1 cellular context compared by ENCODE assay signal in genomic region chr1:2044510-2045319, GRCh38.
A peak's percentile ranks its signal among the peaks of the same experiment; 100 is the strongest.
TF ChIP-seq lines count a peak whose summit lies in the region.

No MANE protein-coding gene starts in this region.

TF ChIP-seq in HepG2, 621 proteins besides CTCF, POLR2A, EP300 and RAD21 (continues in another document):
- TF ChIP-seq TARDBP (CRISPR knock-in tag; IDR thresholded peaks at IDR 0.05) (no peak), TFDP1 (CRISPR knock-in tag; IDR thresholded peaks at IDR 0.05; ENCODE audit: borderline replicate concordance) (peak; percentile 68; the same call in 1 of the 2 replicates), ZNF747 (CRISPR knock-in tag; IDR thresholded peaks at IDR 0.05; ENCODE audit: borderline replicate concordance) (no peak), MIXL1 (CRISPR knock-in tag; IDR thresholded peaks at IDR 0.05) (no peak), ZNF788 (CRISPR knock-in tag; IDR thresholded peaks at IDR 0.05; ENCODE audit: borderline replicate concordance) (no peak; the same call in 1 of the 2 replicates), NFKBIZ (CRISPR knock-in tag; IDR thresholded peaks at IDR 0.05) (no peak), JARID2 (CRISPR knock-in tag; IDR thresholded peaks at IDR 0.05; ENCODE audit: insufficient replicate concordance) (no peak), ETS1 (CRISPR knock-in tag; IDR thresholded peaks at IDR 0.05) (no peak), ZNF616 (CRISPR knock-in tag; IDR thresholded peaks at IDR 0.05; ENCODE audit: low read depth) (peak; percentile 64; the same call in 1 of the 2 replicates), ZFP37 (CRISPR knock-in tag; IDR thresholded peaks at IDR 0.05; ENCODE audit: borderline replicate concordance) (no peak), ELK4 (CRISPR knock-in tag; IDR thresholded peaks at IDR 0.05; ENCODE audit: borderline replicate concordance) (no peak), ZHX2 (IDR thresholded peaks at IDR 0.05; ENCODE audit: low read depth) (no peak), ZHX2 (CRISPR knock-in tag; IDR thresholded peaks at IDR 0.05; ENCODE audit: borderline replicate concordance) (no peak), ZNF503 (CRISPR knock-in tag; IDR thresholded peaks at IDR 0.05) (no peak), TRAFD1 (CRISPR knock-in tag; IDR thresholded peaks at IDR 0.05; ENCODE audit: borderline replicate concordance) (no peak), ATF7-NPFF (CRISPR knock-in tag; IDR thresholded peaks at IDR 0.05; ENCODE audit: low read depth) (no peak), CHD4 (IDR thresholded peaks at IDR 0.05; ENCODE audit: borderline replicate concordance, low read length) (no peak), ZFP36L2 (CRISPR knock-in tag; IDR thresholded peaks at IDR 0.05) (no peak), NFIB (CRISPR knock-in tag; IDR thresholded peaks at IDR 0.05; ENCODE audit: borderline replicate concordance) (no peak), CREM (IDR thresholded peaks at IDR 0.05) (no peak), CREM (CRISPR knock-in tag; IDR thresholded peaks at IDR 0.05) (no peak), ZNF263 (CRISPR knock-in tag; IDR thresholded peaks at IDR 0.05) (no peak), CBX2 (IDR thresholded peaks at IDR 0.05; ENCODE audit: low read depth, low read length) (no peak), CBX2 (CRISPR knock-in tag; IDR thresholded peaks at IDR 0.05; ENCODE audit: low read depth) (no peak), DBP (CRISPR knock-in tag; IDR thresholded peaks at IDR 0.05; ENCODE audit: not compliant biosample characterization) (no peak), ZNF639 (CRISPR knock-in tag; conservative IDR thresholded peaks at IDR 0.05) (no peak), REST (IDR thresholded peaks at IDR 0.05; ENCODE audit: borderline replicate concordance in 1 of 2, low read depth in 1 of 2, low read length in 2 of 2) (no peak), YEATS2 (CRISPR knock-in tag; IDR thresholded peaks at IDR 0.05; ENCODE audit: borderline replicate concordance) (no peak), PHF5A (CRISPR knock-in tag; IDR thresholded peaks at IDR 0.05; ENCODE audit: low read depth, unreplicated experiment) (no peak), RNF219 (CRISPR knock-in tag; IDR thresholded peaks at IDR 0.05) (no peak), ATF4 (CRISPR knock-in tag; IDR thresholded peaks at IDR 0.05) (no peak)
